Comparison of ENCODE assay signal across 1 cellular context in genomic region chr19:4597278-4597974, GRCh38.
TF ChIP-seq lines count a peak whose summit lies in the region.

No MANE protein-coding gene starts in this region.

TF ChIP-seq in K562, 482 proteins besides CTCF, POLR2A, EP300 and RAD21:
- peak; percentile 46; the same call in 1 of the 2 replicates for TF ChIP-seq BHLHE40 (IDR thresholded peaks at IDR 0.05; ENCODE audit: low read length)
- TF ChIP-seq RFX1 (IDR thresholded peaks at IDR 0.05): no peak
- 0 out of 2 replicates have a peak, but pooled peaks have one; percentile 9 for TF ChIP-seq CTBP1 (IDR thresholded peaks at IDR 0.05; ENCODE audit: borderline replicate concordance)
